ENCODE assay signal across 10 cellular contexts in genomic region chr15:90465140-90465929, GRCh38.
A peak's percentile ranks its signal among the peaks of the same experiment; 100 is the strongest.
DNase-seq lines count a peak whose midpoint lies in the region; ATAC-seq and TF ChIP-seq lines count a peak whose summit lies in the region.
"Had no signal": no experiment of that assay in that cellular context is flagged by ENCODE, and none has a peak within 500 bp of the region (broad histone marks: within the 10 kb centered on the region; RNA-seq: fewer than 3 reads in every experiment).

No MANE protein-coding gene starts in this region.

- H3K27me3 Mint-ChIP-seq in activated T-cell treated with anti-CD3 and anti-CD28 coated beads, Interleukin-2, amount 50 U/mL, for 24 hours: no peaks in the 10 kb centered on the region
- H3K27me3 Mint-ChIP-seq in activated naive CD8-positive, alpha-beta T cell treated with anti-CD3 and anti-CD28 coated beads, Interleukin-2, amount 50 U/mL, for 24 hours: no peaks in the 10 kb centered on the region

- no peak overlapping the region for H3K4me3 Mint-ChIP-seq in activated T-cell treated with anti-CD3 and anti-CD28 coated beads, Interleukin-2, amount 50 U/mL, for 24 hours
- no peak overlapping the region for H3K4me3 Mint-ChIP-seq in activated naive CD8-positive, alpha-beta T cell treated with anti-CD3 and anti-CD28 coated beads, Interleukin-2, amount 50 U/mL, for 24 hours

- in situ Hi-C loops in GM13976 (cut with MboI; ENCODE audit: low sequenced_read_pairs, unreplicated experiment): no loop called here

- H3K36me3 Mint-ChIP-seq in activated T-cell treated with anti-CD3 and anti-CD28 coated beads, Interleukin-2, amount 50 U/mL, for 24 hours (ENCODE audit: low read depth): peaks cover 90% of the 10 kb centered on the region
- H3K36me3 Mint-ChIP-seq in activated naive CD8-positive, alpha-beta T cell treated with anti-CD3 and anti-CD28 coated beads, Interleukin-2, amount 50 U/mL, for 24 hours (ENCODE audit: low read depth): peaks cover 42% of the 10 kb centered on the region

- ATAC-seq in activated naive CD8-positive, alpha-beta T cell treated with anti-CD3 and anti-CD28 coated beads, Interleukin-2, amount 50 U/mL, for 24 hours: peak; percentile 24
- peak; percentile 63 for ATAC-seq in left ventricle myocardium superior
- ATAC-seq: HepG2 had no signal

- intact Hi-C loops in left ventricle myocardium superior (cut with micrococcal nuclease): no loop called here

- peaks cover 34% of the 10 kb centered on the region for H3K4me1 Mint-ChIP-seq in activated T-cell treated with anti-CD3 and anti-CD28 coated beads, Interleukin-2, amount 50 U/mL, for 24 hours (ENCODE audit: low read depth)
- peaks cover 13% of the 10 kb centered on the region for H3K4me1 Mint-ChIP-seq in activated naive CD8-positive, alpha-beta T cell treated with anti-CD3 and anti-CD28 coated beads, Interleukin-2, amount 50 U/mL, for 24 hours

- H3K9me3 Mint-ChIP-seq in activated T-cell treated with anti-CD3 and anti-CD28 coated beads, Interleukin-2, amount 50 U/mL, for 24 hours: no peaks in the 10 kb centered on the region
- no peaks in the 10 kb centered on the region for H3K9me3 Mint-ChIP-seq in activated naive CD8-positive, alpha-beta T cell treated with anti-CD3 and anti-CD28 coated beads, Interleukin-2, amount 50 U/mL, for 24 hours

- DNase-seq in activated T-cell treated with anti-CD3 and anti-CD28 coated beads, Interleukin-2, amount 50 U/mL, for 24 hours: no peak
- no peak for DNase-seq in activated T-cell treated with anti-CD3 and anti-CD28 coated beads, Interleukin-2, amount 50 U/mL, for 48 hours
- DNase-seq in activated naive CD8-positive, alpha-beta T cell treated with anti-CD3 and anti-CD28 coated beads, Interleukin-2, amount 50 U/mL, for 24 hours: no peak
- DNase-seq in left ventricle myocardium superior: no peak
- DNase-seq in stromal cell of bone marrow (ENCODE audit: low read depth): peak; percentile 60
- DNase-seq in iPS-NIHi11 (ENCODE audit: low spot score): no peak
- DNase-seq in GM13976 (ENCODE audit: low spot score): no peak
- DNase-seq in SW 1271 (lab: John Stamatoyannopoulos, UW): no peak
- DNase-seq: left cardiac atrium had no signal

- peak overlapping the region; percentile 63 for H3K27ac Mint-ChIP-seq in activated T-cell treated with anti-CD3 and anti-CD28 coated beads, Interleukin-2, amount 50 U/mL, for 24 hours
- peak overlapping the region; percentile 48 for H3K27ac Mint-ChIP-seq in activated naive CD8-positive, alpha-beta T cell treated with anti-CD3 and anti-CD28 coated beads, Interleukin-2, amount 50 U/mL, for 24 hours

- TF ChIP-seq CTCF in GM13976 (IDR thresholded peaks at IDR 0.05; ENCODE audit: borderline replicate concordance, control extremely low read depth, extremely low read depth, insufficient read depth, missing control alignments): no peak
